14 cellular contexts compared by ENCODE assay signal in genomic region chr6:169289671-169290408, GRCh38. TPM values are rescaled to one million over a fixed set of nuclear protein-coding genes. Genes with fewer than 3 reads are reported as not detected.
DNase-seq lines count a peak whose midpoint lies in the region; ATAC-seq and TF ChIP-seq lines count a peak whose summit lies in the region.
"Had no signal": no experiment of that assay in that cellular context is flagged by ENCODE, and none has a peak within 500 bp of the region (broad histone marks: within the 10 kb centered on the region; RNA-seq: fewer than 3 reads in every experiment).

No MANE protein-coding gene starts in this region.

- TF ChIP-seq POLR2A in HCT116 (IDR thresholded peaks at IDR 0.05; ENCODE audit: borderline replicate concordance, extremely low read depth, insufficient read depth, insufficient read length): no peak

- ATAC-seq in HCT116: no peak
- ATAC-seq in foreskin keratinocyte: peak; percentile 90

- H3K9me2 ChIP-seq in HCT116 (ENCODE audit: insufficient read depth): no peaks in the 10 kb centered on the region
- H3K9me2 ChIP-seq in Karpas-422 (replicated peaks; ENCODE audit: insufficient read depth, low read length): no peaks in the 10 kb centered on the region

- RAD21 ChIA-PET in HCT116 (lab: Charles Lee; ENCODE audit: low non-redundant PET in 1 of 2, low total read pairs in 2 of 2, uncharacterized antibody in 2 of 2, unreplicated experiment in 2 of 2): no interaction called here

- BruUV-seq in HCT116 (replicated peaks; lab: Mats Ljungman, UMichigan): no TSS peak

- no peaks in the 10 kb centered on the region for H3K9me3 ChIP-seq in HCT116 (ENCODE audit: control insufficient read depth in 1 of 2, insufficient read depth in 1 of 2, low read depth in 1 of 2, low read length in 2 of 2)
- no peaks in the 10 kb centered on the region for H3K9me3 ChIP-seq in Karpas-422 (ENCODE audit: low read length)

- CTCF ChIA-PET in HCT116 (lab: Charles Lee): no interaction called here

- H3K79me2 ChIP-seq in HCT116 (ENCODE audit: insufficient read depth, low read length) (no peaks in the 10 kb centered on the region), Karpas-422 (ENCODE audit: low read length) (no peaks in the 10 kb centered on the region)

- H3K4me1 ChIP-seq in HCT116 (ENCODE audit: control insufficient read depth in 1 of 2, insufficient read depth in 2 of 2, low read length in 2 of 2) (peaks cover 43 to 51% of the 10 kb centered on the region in 2 experiments), foreskin keratinocyte (peaks cover 44% of the 10 kb centered on the region), Karpas-422 (ENCODE audit: low read length) (no peaks in the 10 kb centered on the region)

- DNase-seq in HCT116 (ENCODE audit: low read depth, low spot score) (no peak), SKM-1 treated with dmso at 0.1 percent for 144 hours (lab: John Stamatoyannopoulos, UW; ENCODE audit: unreplicated experiment) (peak; percentile 51), foreskin keratinocyte (peak; percentile 100), Karpas-422 (no peak), NCI-H82 treated with DMSO at 0.1 percent for 48 hours (lab: John Stamatoyannopoulos, UW; ENCODE audit: unreplicated experiment) (no peak), NCI-H2171 (lab: John Stamatoyannopoulos, UW) (no peak), midbrain (lab: John Stamatoyannopoulos, UW) (no peak)
- DNase-seq: naive B cell; NCI-H774; stimulated activated CD4-positive, alpha-beta T cell treated with anti-CD3 and anti-CD28 coated beads, Interleukin-2, amount 100 ng/mL, for 48 hours; T-helper 9 cell had no signal

- H3K9ac ChIP-seq in HCT116 (ENCODE audit: low read length) (no peak overlapping the region), Karpas-422 (ENCODE audit: low read length) (no peak overlapping the region)
- H3K9ac ChIP-seq: KMS-11 had no signal

- POLR2A ChIA-PET in HCT116 (lab: Charles Lee): no interaction called here

- TF ChIP-seq CTCF in HCT116 (IDR thresholded peaks at IDR 0.05 in 2 of 3, conservative IDR thresholded peaks at IDR 0.05 in 1 of 3; ENCODE audit: borderline replicate concordance in 1 of 3, insufficient read depth in 1 of 3, low read depth in 2 of 3, low read length in 2 of 3) (no peak), foreskin keratinocyte (conservative IDR thresholded peaks at IDR 0.05) (no peak)

- H3K27ac ChIP-seq in HCT116 (ENCODE audit: low read depth, low read length) (no peak overlapping the region), foreskin keratinocyte (peak overlapping the region; percentile 40), skin epidermis (peak overlapping the region in 13 of 21 experiments; percentile 6 to 85 (median 55)), Karpas-422 (ENCODE audit: low read length) (no peak overlapping the region)
- H3K27ac ChIP-seq: cardiac muscle cell, KMS-11 had no signal

- intact Hi-C loops in HCT116 (cut with micrococcal nuclease): no loop called here

- no peak for TF ChIP-seq RAD21 in HCT116 (IDR thresholded peaks at IDR 0.05; ENCODE audit: low read depth)

- H3K4me3 ChIP-seq in HCT116 (replicated peaks in 1 of 2; ENCODE audit: low read depth in 1 of 2, low read length in 2 of 2): no peak overlapping the region
- H3K4me3 ChIP-seq in skin epidermis: no peak overlapping the region
- H3K4me3 ChIP-seq in Karpas-422 (ENCODE audit: low read length): no peak overlapping the region
- H3K4me3 ChIP-seq: cardiac muscle cell had no signal

- H4K20me1 ChIP-seq in HCT116 (ENCODE audit: insufficient read depth) (no peaks in the 10 kb centered on the region), Karpas-422 (ENCODE audit: insufficient read depth, low read depth, low read length) (no peaks in the 10 kb centered on the region)

- H3K36me3 ChIP-seq in HCT116 (ENCODE audit: control insufficient read depth in 1 of 2, insufficient read depth in 2 of 2, low read length in 2 of 2) (0 out of 4 replicates have a peak, but pooled peaks cover 0 to 2% of the 10 kb centered on the region in 2 experiments), Karpas-422 (ENCODE audit: insufficient read depth, low read length) (no peaks in the 10 kb centered on the region)
- H3K36me3 ChIP-seq: cardiac muscle cell had no signal

- no peak overlapping the region for H3K4me2 ChIP-seq in HCT116 (ENCODE audit: low read length)
- H3K4me2 ChIP-seq in Karpas-422 (ENCODE audit: low read depth, low read length, poor library complexity, severe bottlenecking): no peak overlapping the region
- H3K4me2 ChIP-seq: KMS-11 had no signal

- H3K27me3 ChIP-seq in HCT116 (ENCODE audit: insufficient read depth, low read length) (no peaks in the 10 kb centered on the region), foreskin keratinocyte (no peaks in the 10 kb centered on the region), Karpas-422 (ENCODE audit: low read length) (no peaks in the 10 kb centered on the region)
- H3K27me3 ChIP-seq: cardiac muscle cell had no signal

- no peak overlapping the region for H2AFZ ChIP-seq in HCT116 (ENCODE audit: low read depth, low read length, poor library complexity, severe bottlenecking)
- H2AFZ ChIP-seq in Karpas-422 (ENCODE audit: low read length): no peak overlapping the region

TF ChIP-seq in HCT116, 20 proteins besides CTCF, POLR2A, EP300 and RAD21:
- TF ChIP-seq POLR2AphosphoS5 (IDR thresholded peaks at IDR 0.05; ENCODE audit: low read depth, low read length) (no peak), SRF (IDR thresholded peaks at IDR 0.05; ENCODE audit: low read depth) (no peak), FOSL1 (IDR thresholded peaks at IDR 0.05; ENCODE audit: low read depth) (no peak), ZBTB33 (IDR thresholded peaks at IDR 0.05; ENCODE audit: extremely low read depth, insufficient replicate concordance, low read length) (no peak), REST (IDR thresholded peaks at IDR 0.05; ENCODE audit: low read depth) (no peak), EZH2 (IDR thresholded peaks at IDR 0.05) (no peak), MAX (IDR thresholded peaks at IDR 0.05) (peak; percentile 29; the same call in 1 of the 2 replicates), EZH2phosphoT487 (IDR thresholded peaks at IDR 0.05; ENCODE audit: borderline replicate concordance) (no peak)

RNA-seq across cellular contexts. Expression of gene THBS2, which starts 36.2 kb away (rescaled TPM):
- total RNA-seq in HCT116 (2021; ENCODE audit: unreplicated experiment): 0.39 TPM
- 0.24 and 0.25 TPM in 2 replicates for polyA plus RNA-seq in HCT116 (2012)
- 345 and 346 TPM in 2 replicates for total RNA-seq in foreskin keratinocyte
- 85.3 and 98.3 TPM in 2 replicates for polyA plus RNA-seq in foreskin keratinocyte
- total RNA-seq in Karpas-422 (2014; rRNA removed; shearing (Covaris generic); ENCODE audit: low replicate concordance): not detected in 2 replicates

Comparison
In these comparisons a context has a peak if more than half of its experiments do, and no peak if none do; other contexts are left out.
1. DNase-seq: peak in SKM-1 treated with dmso at 0.1 percent for 144 hours (single experiment) and foreskin keratinocyte (2 of 2); none in HCT116 (single experiment), Karpas-422 (single experiment), NCI-H82 treated with DMSO at 0.1 percent for 48 hours (single experiment), NCI-H2171 (single experiment) and midbrain (single experiment).
2. H3K27ac ChIP-seq: peak in foreskin keratinocyte (single experiment) and skin epidermis (13 of 21); none in HCT116 (single experiment) and Karpas-422 (single experiment).
3. RNA of gene THBS2, which starts 36.2 kb away (total RNA-seq): 345 to 346 TPM in foreskin keratinocyte; 0.39 TPM in HCT116 (single experiment) and not detected in Karpas-422; every median in the first group is over 100 times any median in the second.